ENCODE assay signal across 1 cellular context in genomic region chr4:40055873-40056721, GRCh38.
TF ChIP-seq lines count a peak whose summit lies in the region.

No MANE protein-coding gene starts in this region.

TF ChIP-seq in HEK293, 187 proteins besides CTCF, POLR2A, EP300 and RAD21 (continued from another document and continues in another):
- TF ChIP-seq, protein P1, sequence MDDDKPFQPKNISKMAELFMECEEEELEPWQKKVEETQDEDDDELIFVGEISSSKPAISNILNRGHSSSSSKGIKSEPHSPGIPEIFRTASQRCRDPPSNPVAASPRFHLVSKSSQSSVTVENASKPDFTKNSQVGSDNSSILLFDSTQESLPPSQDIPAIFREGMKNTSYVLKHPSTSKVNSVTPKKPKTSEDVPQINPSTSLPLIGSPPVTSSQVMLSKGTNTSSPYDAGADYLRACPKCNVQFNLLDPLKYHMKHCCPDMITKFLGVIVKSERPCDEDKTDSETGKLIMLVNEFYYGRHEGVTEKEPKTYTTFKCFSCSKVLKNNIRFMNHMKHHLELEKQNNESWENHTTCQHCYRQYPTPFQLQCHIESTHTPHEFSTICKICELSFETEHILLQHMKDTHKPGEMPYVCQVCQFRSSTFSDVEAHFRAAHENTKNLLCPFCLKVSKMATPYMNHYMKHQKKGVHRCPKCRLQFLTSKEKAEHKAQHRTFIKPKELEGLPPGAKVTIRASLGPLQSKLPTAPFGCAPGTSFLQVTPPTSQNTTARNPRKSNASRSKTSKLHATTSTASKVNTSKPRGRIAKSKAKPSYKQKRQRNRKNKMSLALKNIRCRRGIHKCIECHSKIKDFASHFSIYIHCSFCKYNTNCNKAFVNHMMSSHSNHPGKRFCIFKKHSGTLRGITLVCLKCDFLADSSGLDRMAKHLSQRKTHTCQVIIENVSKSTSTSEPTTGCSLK (tag by site-specific recombination; IDR thresholded peaks at IDR 0.05), result no peak
- TF ChIP-seq KLF9 (tag by site-specific recombination; IDR thresholded peaks at IDR 0.05; ENCODE audit: low read depth) (no peak), OVOL3 (tag by site-specific recombination; IDR thresholded peaks at IDR 0.05) (no peak), ZNF148 (tag by site-specific recombination; IDR thresholded peaks at IDR 0.05; ENCODE audit: borderline replicate concordance) (no peak), PBX3 (CRISPR knock-in tag; IDR thresholded peaks at IDR 0.05) (no peak), ZNF114 (tag by site-specific recombination; IDR thresholded peaks at IDR 0.05) (no peak), ZNF600 (tag by site-specific recombination; IDR thresholded peaks at IDR 0.05) (no peak), ZFP41 (tag by site-specific recombination; IDR thresholded peaks at IDR 0.05; ENCODE audit: borderline replicate concordance) (no peak), GLI2 (tag by site-specific recombination; IDR thresholded peaks at IDR 0.05; ENCODE audit: borderline replicate concordance, low read depth) (no peak), ZNF10 (tag by site-specific recombination; IDR thresholded peaks at IDR 0.05) (no peak), ZBTB10 (tag by site-specific recombination; IDR thresholded peaks at IDR 0.05) (peak; percentile 80), ZNF112 (tag by site-specific recombination; IDR thresholded peaks at IDR 0.05) (no peak), ZBTB17 (tag by site-specific recombination; IDR thresholded peaks at IDR 0.05) (peak; percentile 37; the same call in 1 of the 2 replicates), KLF8 (tag by site-specific recombination; IDR thresholded peaks at IDR 0.05) (no peak), ZNF366 (tag by site-specific recombination; conservative IDR thresholded peaks at IDR 0.05) (no peak), PRDM2 (tag by site-specific recombination; IDR thresholded peaks at IDR 0.05; ENCODE audit: borderline replicate concordance) (no peak), ZNF26 (tag by site-specific recombination; IDR thresholded peaks at IDR 0.05) (no peak), ZSCAN30 (tag by site-specific recombination; IDR thresholded peaks at IDR 0.05) (peak; percentile 59; the same call in 1 of the 2 replicates), ZFP37 (tag by site-specific recombination; IDR thresholded peaks at IDR 0.05) (0 out of 2 replicates have a peak, but pooled peaks have one; percentile 54), ZNF555 (tag by site-specific recombination; conservative IDR thresholded peaks at IDR 0.05) (no peak), MZF1 (tag by site-specific recombination; IDR thresholded peaks at IDR 0.05; ENCODE audit: borderline replicate concordance) (no peak), MYNN (tag by site-specific recombination; IDR thresholded peaks at IDR 0.05; ENCODE audit: borderline replicate concordance) (no peak), RBAK (tag by site-specific recombination; IDR thresholded peaks at IDR 0.05) (no peak), KLF10 (tag by site-specific recombination; IDR thresholded peaks at IDR 0.05) (no peak), ZNF404 (tag by site-specific recombination; IDR thresholded peaks at IDR 0.05) (no peak), ZNF416 (tag by site-specific recombination; IDR thresholded peaks at IDR 0.05) (no peak), ZNF248 (tag by site-specific recombination; IDR thresholded peaks at IDR 0.05) (no peak), ZBTB49 (tag by site-specific recombination; IDR thresholded peaks at IDR 0.05; ENCODE audit: low read depth) (no peak), ZNF214 (tag by site-specific recombination; IDR thresholded peaks at IDR 0.05; ENCODE audit: borderline replicate concordance) (no peak), ZNF501 (tag by site-specific recombination; IDR thresholded peaks at IDR 0.05) (peak; percentile 35; the same call in 1 of the 2 replicates), ZSCAN16 (tag by site-specific recombination; IDR thresholded peaks at IDR 0.05) (no peak), EGR2 (tag by site-specific recombination; IDR thresholded peaks at IDR 0.05; ENCODE audit: low read depth) (no peak)
- TF ChIP-seq, protein P2, sequence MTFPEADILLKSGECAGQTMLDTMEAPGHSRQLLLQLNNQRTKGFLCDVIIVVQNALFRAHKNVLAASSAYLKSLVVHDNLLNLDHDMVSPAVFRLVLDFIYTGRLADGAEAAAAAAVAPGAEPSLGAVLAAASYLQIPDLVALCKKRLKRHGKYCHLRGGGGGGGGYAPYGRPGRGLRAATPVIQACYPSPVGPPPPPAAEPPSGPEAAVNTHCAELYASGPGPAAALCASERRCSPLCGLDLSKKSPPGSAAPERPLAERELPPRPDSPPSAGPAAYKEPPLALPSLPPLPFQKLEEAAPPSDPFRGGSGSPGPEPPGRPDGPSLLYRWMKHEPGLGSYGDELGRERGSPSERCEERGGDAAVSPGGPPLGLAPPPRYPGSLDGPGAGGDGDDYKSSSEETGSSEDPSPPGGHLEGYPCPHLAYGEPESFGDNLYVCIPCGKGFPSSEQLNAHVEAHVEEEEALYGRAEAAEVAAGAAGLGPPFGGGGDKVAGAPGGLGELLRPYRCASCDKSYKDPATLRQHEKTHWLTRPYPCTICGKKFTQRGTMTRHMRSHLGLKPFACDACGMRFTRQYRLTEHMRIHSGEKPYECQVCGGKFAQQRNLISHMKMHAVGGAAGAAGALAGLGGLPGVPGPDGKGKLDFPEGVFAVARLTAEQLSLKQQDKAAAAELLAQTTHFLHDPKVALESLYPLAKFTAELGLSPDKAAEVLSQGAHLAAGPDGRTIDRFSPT (tag by site-specific recombination; IDR thresholded peaks at IDR 0.05), result no peak
- TF ChIP-seq, protein P3, sequence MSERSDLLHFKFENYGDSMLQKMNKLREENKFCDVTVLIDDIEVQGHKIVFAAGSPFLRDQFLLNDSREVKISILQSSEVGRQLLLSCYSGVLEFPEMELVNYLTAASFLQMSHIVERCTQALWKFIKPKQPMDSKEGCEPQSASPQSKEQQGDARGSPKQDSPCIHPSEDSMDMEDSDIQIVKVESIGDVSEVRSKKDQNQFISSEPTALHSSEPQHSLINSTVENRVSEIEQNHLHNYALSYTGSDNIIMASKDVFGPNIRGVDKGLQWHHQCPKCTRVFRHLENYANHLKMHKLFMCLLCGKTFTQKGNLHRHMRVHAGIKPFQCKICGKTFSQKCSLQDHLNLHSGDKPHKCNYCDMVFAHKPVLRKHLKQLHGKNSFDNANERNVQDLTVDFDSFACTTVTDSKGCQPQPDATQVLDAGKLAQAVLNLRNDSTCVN (tag by site-specific recombination; optimal IDR thresholded peaks at IDR 0.05), result peak; percentile 81
